ENCODE assay signal across 23 cellular contexts in genomic region chr4:76177709-76178108, GRCh38.
"Had no signal": no experiment of that assay in that cellular context is flagged by ENCODE, and none has a peak within 500 bp of the region (broad histone marks: within the 10 kb centered on the region; RNA-seq: fewer than 3 reads in every experiment).

No MANE protein-coding gene starts in this region.

- H3K27ac ChIP-seq: breast epithelium, lower lobe of right lung, neural progenitor cell, uterus, VCaP had no signal

- H3K4me3 ChIP-seq: breast epithelium, lower lobe of right lung, neural progenitor cell, uterus had no signal

- H3K9me3 ChIP-seq: breast epithelium, lower lobe of right lung, uterus had no signal

- DNase-seq: activated CD4-positive, alpha-beta T cell treated with anti-CD3 and anti-CD28 coated beads for 4 hours; activated CD4-positive, alpha-beta T cell treated with anti-CD3 and anti-CD28 coated beads, Interleukin-2, amount 50 U/mL, for 4 hours; activated effector memory CD4-positive, alpha-beta T cell treated with anti-CD3 and anti-CD28 coated beads, Interleukin-2, amount 50 U/mL, for 16 hours; activated naive CD4-positive, alpha-beta T cell treated with anti-CD3 and anti-CD28 coated beads for 36 hours; activated naive CD8-positive, alpha-beta T cell treated with anti-CD3 and anti-CD28 coated beads for 36 hours; activated T-cell treated with anti-CD3 and anti-CD28 coated beads for 4 hours; amygdala; effector CD8-positive, alpha-beta T cell; lower lobe of right lung; mesenchymal stem cell; natural killer cell; occipital lobe; small intestine; stimulated activated CD4-positive, alpha-beta T cell treated with anti-CD3 and anti-CD28 coated beads, Interleukin-4, amount 100 ng/mL, for 24 hours; substantia nigra; SW 1271; T-helper 9 cell; uterus had no signal

- H3K27me3 ChIP-seq: breast epithelium, neural progenitor cell, uterus had no signal

- H3K36me3 ChIP-seq: breast epithelium, neural progenitor cell, uterus had no signal

- ATAC-seq: lower lobe of right lung; natural killer cell; sciatic nerve; stimulated activated effector memory CD8-positive, alpha-beta T cell treated with anti-CD3 and anti-CD28 coated beads, Interleukin-12 subunit alpha, Interleukin-12 subunit beta, amount 100 ng/mL, for 72 hours had no signal

- H3K4me1 ChIP-seq: breast epithelium, neural progenitor cell, uterus had no signal
